In the genomic region with DNA sequence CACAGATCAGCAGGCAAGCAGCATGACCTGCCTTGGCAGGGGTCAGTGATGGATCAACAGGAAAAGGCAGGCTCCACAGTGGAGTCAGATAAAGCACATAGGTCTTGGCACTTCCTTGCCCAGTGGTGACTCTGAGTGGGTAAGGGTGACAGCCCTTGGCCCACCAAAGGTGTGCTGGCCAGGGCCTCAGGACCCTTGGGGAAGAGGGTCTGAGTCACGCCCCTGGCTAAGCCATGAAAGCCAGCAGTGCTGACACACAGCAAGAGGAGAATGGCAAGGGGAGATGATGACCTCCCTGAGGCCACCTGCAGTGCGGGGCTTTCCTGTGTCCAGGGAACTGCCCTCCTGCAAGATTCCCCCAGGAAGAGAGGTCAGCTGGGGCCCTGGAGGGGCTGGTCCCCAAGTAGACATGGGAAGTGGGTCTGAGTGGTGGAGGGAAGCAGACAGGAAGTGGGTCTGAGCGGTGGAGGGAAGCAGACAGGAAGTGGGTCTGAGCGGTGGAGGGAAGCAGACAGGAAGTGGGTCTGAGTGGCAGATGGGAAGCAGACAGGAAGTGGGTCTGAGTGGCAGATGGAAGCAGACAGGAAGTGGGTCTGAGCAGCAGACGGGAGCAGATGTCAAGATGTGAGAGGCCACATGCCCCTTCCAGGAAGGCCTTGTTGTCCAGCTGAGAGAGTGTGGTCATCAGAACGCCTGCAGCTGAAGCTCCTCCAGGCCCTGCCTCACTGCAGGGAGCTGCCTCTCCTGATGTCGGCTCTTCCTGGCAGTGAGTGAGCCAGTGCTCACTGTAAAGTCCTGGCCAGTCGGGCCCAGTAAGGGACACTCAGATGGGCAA, we compare ENCODE assay signal across 11 cellular contexts. TPM values are rescaled to one million over a fixed set of nuclear protein-coding genes. Genes with fewer than 3 reads are reported as not detected.
A peak's percentile ranks its signal among the peaks of the same experiment; 100 is the strongest.
DNase-seq lines count a peak whose midpoint lies in the region; ATAC-seq and TF ChIP-seq lines count a peak whose summit lies in the region.
"Had no signal": no experiment of that assay in that cellular context is flagged by ENCODE, and none has a peak within 500 bp of the region (broad histone marks: within the 10 kb centered on the region; RNA-seq: fewer than 3 reads in every experiment).

No MANE protein-coding gene starts in this region.

- DNase-seq in CD14-positive monocyte (ENCODE audit: low spot score) (peak; percentile 43), Karpas-422 (peak; percentile 89), natural killer cell (no peak), prostate gland (ENCODE audit: low spot score) (no peak), SIG-M5 (lab: John Stamatoyannopoulos, UW) (no peak), NCI-H82 (lab: John Stamatoyannopoulos, UW) (no peak)
- DNase-seq: anterior cingulate cortex had no signal

- H3K27ac ChIP-seq in Karpas-422 (ENCODE audit: low read length) (no peak overlapping the region), prostate gland (no peak overlapping the region)
- H3K27ac ChIP-seq: pancreas had no signal

- no peaks in the 10 kb centered on the region for H4K20me1 ChIP-seq in Karpas-422 (ENCODE audit: insufficient read depth, low read depth, low read length)

- H3K9me3 Mint-ChIP-seq in CD14-positive monocyte (peaks cover 0 to 18% (median 11%) of the 10 kb centered on the region in 7 donors), natural killer cell (no peaks in the 10 kb centered on the region)
- H3K9me3 Mint-ChIP-seq in activated T-helper 17 cell treated with anti-CD3 and anti-CD28 coated beads, Interleukin-2, amount 50 U/mL, for 72 hours, result no peaks in the 10 kb centered on the region

- peak overlapping the region in 1 of 7 donors; percentile 5 for H3K27ac Mint-ChIP-seq in CD14-positive monocyte
- H3K27ac Mint-ChIP-seq in activated T-helper 17 cell treated with anti-CD3 and anti-CD28 coated beads, Interleukin-2, amount 50 U/mL, for 72 hours, result peak overlapping the region; percentile 82
- peak overlapping the region; percentile 83 to 93 for H3K27ac Mint-ChIP-seq in natural killer cell

- H3K4me3 Mint-ChIP-seq in CD14-positive monocyte (no peak overlapping the region), natural killer cell (peak overlapping the region; percentile 66)
- peak overlapping the region; percentile 41 for H3K4me3 Mint-ChIP-seq in activated T-helper 17 cell treated with anti-CD3 and anti-CD28 coated beads, Interleukin-2, amount 50 U/mL, for 72 hours

- H3K4me3 ChIP-seq in Karpas-422 (ENCODE audit: low read length) (peak overlapping the region; percentile 59), prostate gland (no peak overlapping the region)
- H3K4me3 ChIP-seq: pancreas had no signal

- ATAC-seq in activated T-helper 17 cell treated with anti-CD3 and anti-CD28 coated beads, Interleukin-2, amount 50 U/mL, for 72 hours (replicated peaks), result peak; percentile 60
- ATAC-seq in natural killer cell, result peak; percentile 40 to 63 (median 46)
- no peak for ATAC-seq in HG02973 (IDR thresholded peaks at IDR 0.05; ENCODE audit: unreplicated experiment)
- ATAC-seq: pancreas had no signal

- no peak overlapping the region for H3K9ac ChIP-seq in Karpas-422 (ENCODE audit: low read length)

- H3K36me3 ChIP-seq in Karpas-422 (ENCODE audit: insufficient read depth, low read length) (peaks cover 4% of the 10 kb centered on the region; the same call in 1 of the 2 replicates), prostate gland (no peaks in the 10 kb centered on the region)
- H3K36me3 ChIP-seq: pancreas had no signal

- H3K4me1 Mint-ChIP-seq in CD14-positive monocyte (peaks cover 12% of the 10 kb centered on the region), natural killer cell (peaks cover 51 to 52% of the 10 kb centered on the region in 2 donors)
- H3K4me1 Mint-ChIP-seq in activated T-helper 17 cell treated with anti-CD3 and anti-CD28 coated beads, Interleukin-2, amount 50 U/mL, for 72 hours, result peaks cover 21% of the 10 kb centered on the region

- peak overlapping the region; percentile 97 for H2AFZ ChIP-seq in Karpas-422 (ENCODE audit: low read length)

- H3K27me3 Mint-ChIP-seq in CD14-positive monocyte (ENCODE audit: low read depth in 3 of 3) (peaks cover 2 to 10% (median 5%) of the 10 kb centered on the region in 3 donors), natural killer cell (ENCODE audit: low read depth in 2 of 2) (no peaks in the 10 kb centered on the region)
- H3K27me3 Mint-ChIP-seq in activated T-helper 17 cell treated with anti-CD3 and anti-CD28 coated beads, Interleukin-2, amount 50 U/mL, for 72 hours, result no peaks in the 10 kb centered on the region

- no peak for TF ChIP-seq CTCF in CD14-positive monocyte (IDR thresholded peaks at IDR 0.05)
- no peak for TF ChIP-seq CTCF in natural killer cell (IDR thresholded peaks at IDR 0.05)
- TF ChIP-seq CTCF in prostate gland (IDR thresholded peaks at IDR 0.05), result no peak

- no peaks in the 10 kb centered on the region for H3K36me3 Mint-ChIP-seq in CD14-positive monocyte
- H3K36me3 Mint-ChIP-seq in activated T-helper 17 cell treated with anti-CD3 and anti-CD28 coated beads, Interleukin-2, amount 50 U/mL, for 72 hours (ENCODE audit: low read depth), result no peaks in the 10 kb centered on the region
- H3K36me3 Mint-ChIP-seq in natural killer cell, result no peaks in the 10 kb centered on the region

- intact Hi-C loops in CD14-positive monocyte (cut with micrococcal nuclease), result no loop called here
- intact Hi-C loops in natural killer cell (cut with micrococcal nuclease), result no loop called here
- intact Hi-C loops in prostate gland (cut with DNase I), result no loop called here

- H3K4me1 ChIP-seq in Karpas-422 (ENCODE audit: low read length) (peaks cover 6% of the 10 kb centered on the region), prostate gland (replicated peaks) (no peaks in the 10 kb centered on the region)
- H3K4me1 ChIP-seq: pancreas had no signal

- H3K79me2 ChIP-seq in Karpas-422 (ENCODE audit: low read length), result no peaks in the 10 kb centered on the region

- peak overlapping the region; percentile 15 for H3K4me2 ChIP-seq in Karpas-422 (ENCODE audit: low read depth, low read length, poor library complexity, severe bottlenecking)

- H3K9me3 ChIP-seq in Karpas-422 (ENCODE audit: low read length), result peaks cover 7% of the 10 kb centered on the region
- H3K9me3 ChIP-seq in prostate gland, result no peaks in the 10 kb centered on the region
- H3K9me3 ChIP-seq: pancreas had no signal

- 89% methylated on average over 8 of the region's 8 CpGs for WGBS in prostate gland

- H3K27me3 ChIP-seq in Karpas-422 (ENCODE audit: low read length) (no peaks in the 10 kb centered on the region), prostate gland (replicated peaks; ENCODE audit: insufficient read depth) (no peaks in the 10 kb centered on the region)
- H3K27me3 ChIP-seq: pancreas had no signal

- no peaks in the 10 kb centered on the region for H3K9me2 ChIP-seq in Karpas-422 (replicated peaks; ENCODE audit: insufficient read depth, low read length)

- TF ChIP-seq POLR2A in prostate gland (IDR thresholded peaks at IDR 0.05), result no peak

RNA-seq across cellular contexts. Expression of a gene that starts 34.8 kb away (rescaled TPM):
- polyA plus RNA-seq in CD14-positive monocyte, result not detected
- total RNA-seq in Karpas-422 (2014; rRNA removed; shearing (Covaris generic); ENCODE audit: low replicate concordance), result not detected in 2 replicates
- total RNA-seq in activated T-helper 17 cell treated with anti-CD3 and anti-CD28 coated beads, Interleukin-2, amount 50 U/mL, for 72 hours, result not detected
- total RNA-seq in natural killer cell (not detected), prostate gland (1 to 10 TPM in 1 of 2 donors, under 1 TPM in 1; 0.82 to 6.9 TPM)
- total RNA-seq: glomerular endothelial cell had no signal

Comparison
In these comparisons a context has a peak if more than half of its experiments do, and no peak if none do; other contexts are left out.
1. DNase-seq: peak in CD14-positive monocyte (single experiment) and Karpas-422 (single experiment); none in natural killer cell (single experiment), prostate gland (single experiment), SIG-M5 (single experiment) and NCI-H82 (single experiment).
2. H3K4me3 Mint-ChIP-seq: peak in activated T-helper 17 cell treated with anti-CD3 and anti-CD28 coated beads, Interleukin-2, amount 50 U/mL, for 72 hours (single experiment) and natural killer cell (single experiment); none in CD14-positive monocyte (0 of 2).